ENCODE assay signal across 8 cellular contexts in the genomic region with DNA sequence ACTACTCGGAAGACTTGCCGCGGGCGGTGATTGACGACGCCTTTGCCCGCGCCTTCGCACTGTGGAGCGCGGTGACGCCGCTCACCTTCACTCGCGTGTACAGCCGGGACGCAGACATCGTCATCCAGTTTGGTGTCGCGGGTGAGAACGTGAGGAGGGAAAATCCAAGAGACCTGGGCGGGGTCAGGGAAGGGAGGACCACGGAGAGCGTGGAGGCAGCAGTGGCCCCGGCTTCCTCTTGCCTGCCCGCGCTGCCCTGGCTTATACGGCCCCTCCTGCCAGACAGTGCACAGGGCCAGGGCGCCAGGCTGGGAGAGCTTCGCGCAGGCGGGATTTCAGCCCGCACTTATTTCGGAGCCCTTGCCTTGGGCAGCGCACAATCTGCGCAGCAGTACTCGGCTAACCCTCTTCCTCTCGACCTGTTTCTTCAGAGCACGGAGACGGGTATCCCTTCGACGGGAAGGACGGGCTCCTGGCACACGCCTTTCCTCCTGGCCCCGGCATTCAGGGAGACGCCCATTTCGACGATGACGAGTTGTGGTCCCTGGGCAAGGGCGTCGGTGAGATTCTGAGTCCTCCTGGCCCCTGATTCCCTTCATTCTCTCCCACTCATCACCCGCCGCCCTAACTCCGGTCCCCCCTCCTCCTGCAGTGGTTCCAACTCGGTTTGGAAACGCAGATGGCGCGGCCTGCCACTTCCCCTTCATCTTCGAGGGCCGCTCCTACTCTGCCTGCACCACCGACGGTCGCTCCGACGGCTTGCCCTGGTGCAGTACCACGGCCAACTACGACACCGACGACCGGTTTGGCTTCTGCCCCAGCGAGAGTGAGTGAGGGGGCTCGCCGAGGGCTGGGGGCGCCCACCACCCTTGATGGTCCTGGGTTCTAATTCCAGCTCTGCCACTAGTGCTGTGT. TPM values are rescaled to one million over a fixed set of nuclear protein-coding genes. Genes with fewer than 3 reads are reported as not detected.
DNase-seq lines count a peak whose midpoint lies in the region; ATAC-seq and TF ChIP-seq lines count a peak whose summit lies in the region.

No MANE protein-coding gene starts in this region.

- H3K36me3 ChIP-seq in H7 (replicated peaks; ENCODE audit: control insufficient read depth, insufficient read depth, low read length) (no peaks in the 10 kb centered on the region), spleen (peaks cover 0 to 16% (median 0%) of the 10 kb centered on the region in 6 donors), thyroid gland (no peaks in the 10 kb centered on the region)

- H3K27ac ChIP-seq in coronary artery (no peak overlapping the region), spleen (peak overlapping the region in 7 of 8 donors; percentile 41 to 87 (median 69)), thyroid gland (no peak overlapping the region)

- DNase-seq in H7 (peak; percentile 51), coronary artery (ENCODE audit: low spot score) (no peak), spleen (peak; percentile 90), dermis blood vessel endothelial cell (no peak), thyroid gland (no peak), hypothalamus (lab: John Stamatoyannopoulos, UW) (no peak)

- H3K27me3 ChIP-seq in H7 (ENCODE audit: control insufficient read depth, insufficient read depth, low read length) = no peaks in the 10 kb centered on the region; the same call in 1 of the 2 replicates
- H3K27me3 ChIP-seq in spleen (replicated peaks in 1 of 7) = peaks cover 14 to 86% (median 54%) of the 10 kb centered on the region in 7 donors
- H3K27me3 ChIP-seq in thyroid gland = peaks cover 31% of the 10 kb centered on the region

- H3K4me1 ChIP-seq in spleen (peaks cover 37 to 95% (median 71%) of the 10 kb centered on the region in 6 donors), thyroid gland (peaks cover 5 to 12% of the 10 kb centered on the region in 2 donors)

- H3K9me3 ChIP-seq in spleen (no peaks in the 10 kb centered on the region), thyroid gland (no peaks in the 10 kb centered on the region)

- intact Hi-C loops in spleen (cut with DNase I; ENCODE audit: low total_unique reads) = no loop called here
- intact Hi-C loops in thyroid gland (cut with DNase I) = no loop called here

- no peak for TF ChIP-seq CTCF in coronary artery (IDR thresholded peaks at IDR 0.05)
- no peak for TF ChIP-seq CTCF in spleen (IDR thresholded peaks at IDR 0.05 in 8 of 11, conservative IDR thresholded peaks at IDR 0.05 in 3 of 11)
- TF ChIP-seq CTCF in thyroid gland (IDR thresholded peaks at IDR 0.05) = no peak

- no peak overlapping the region for H3K4me3 ChIP-seq in H7 (ENCODE audit: insufficient read depth, low read depth, low read length)
- H3K4me3 ChIP-seq in coronary artery = peak overlapping the region; percentile 58
- H3K4me3 ChIP-seq in spleen = peak overlapping the region in 6 of 8 donors; percentile 11 to 67 (median 31)
- H3K4me3 ChIP-seq in thyroid gland (replicated peaks in 1 of 3) = no peak overlapping the region

- TF ChIP-seq POLR2A in spleen (IDR thresholded peaks at IDR 0.05) (no peak), thyroid gland (IDR thresholded peaks at IDR 0.05) (no peak)

- ATAC-seq in activated CD4-positive, CD25-positive, alpha-beta regulatory T cell treated with anti-CD3 and anti-CD28 coated beads, Interleukin-2, amount 50 U/mL, for 24 hours = peak; percentile 33 to 47
- ATAC-seq in GM19463 (IDR thresholded peaks at IDR 0.05; ENCODE audit: unreplicated experiment) = no peak

- 6 to 9% (median 9%) methylated on average over 59 to 74 of the region's 74 CpGs for WGBS in spleen, 5 donors
- WGBS in thyroid gland, 2 donors = 11 to 12% methylated on average over 55 to 66 of the region's 74 CpGs

RNA-seq across cellular contexts. Expression of a gene that starts 2.0 kb away (rescaled TPM):
- total RNA-seq in H7 (2014; rRNA removed; shearing (Covaris generic)) = 9.8 and 11.6 TPM in 2 replicates
- total RNA-seq in spleen = 100 to 1,000 TPM in 5 of 7 donors, 10 to 100 TPM in 2; 75.2 to 295 (median 168) TPM
- 10 to 100 TPM; 33.3 to 49.7 (median 37.1) TPM for polyA plus RNA-seq in spleen
- not detected in 2 replicates for total RNA-seq in dermis blood vessel endothelial cell
- total RNA-seq in thyroid gland = 1 to 10 TPM in 2 of 4 donors, under 1 TPM in 2; 0.33 to 1.4 (median 1.1) TPM

RNA-seq across cellular contexts. Expression of a gene that starts 18.3 kb away (rescaled TPM):
- total RNA-seq in H7 (2014; rRNA removed; shearing (Covaris generic)) = 1.3 and 4.3 TPM in 2 replicates
- 1 to 10 TPM in 5 of 7 donors, under 1 TPM in 2; 0.20 to 4.0 (median 2.5) TPM for total RNA-seq in spleen
- 1 to 10 TPM; 1.8 to 8.7 (median 4.1) TPM for polyA plus RNA-seq in spleen
- 0.17 and 0.47 TPM in 2 replicates for total RNA-seq in dermis blood vessel endothelial cell
- total RNA-seq in thyroid gland = 1 to 10 TPM in 1 of 4 donors, not detected in 3; 1.6 TPM

RNA-seq across cellular contexts. Expression of a gene that starts 38.7 kb away (rescaled TPM):
- 15.0 and 18.1 TPM in 2 replicates for total RNA-seq in H7 (2014; rRNA removed; shearing (Covaris generic))
- 10 to 100 TPM; 25.9 to 46.3 (median 33.8) TPM for total RNA-seq in spleen
- polyA plus RNA-seq in spleen = 10 to 100 TPM in 2 of 3 donors, 1 to 10 TPM in 1; 8.2 to 17.9 (median 17.8) TPM
- total RNA-seq in dermis blood vessel endothelial cell = 14.8 and 17.4 TPM in 2 replicates
- total RNA-seq in thyroid gland = 10 to 100 TPM; 18.1 to 31.6 (median 25.6) TPM

Comparison
In these comparisons a context has a peak if more than half of its experiments do, and no peak if none do; other contexts are left out.
1. DNase-seq: peak in H7 (single experiment) and spleen (single experiment); none in coronary artery (single experiment), dermis blood vessel endothelial cell (single experiment), thyroid gland (0 of 2) and hypothalamus (0 of 51).
2. H3K4me3 ChIP-seq: peak in coronary artery (single experiment) and spleen (6 of 8); none in H7 (single experiment) and thyroid gland (0 of 3).
3. H3K27ac ChIP-seq: peak in spleen (7 of 8); none in coronary artery (0 of 2) and thyroid gland (0 of 3).